Comparison of ENCODE assay signal across 16 cellular contexts in genomic region chr2:232028631-232029030, GRCh38.
DNase-seq lines count a peak whose midpoint lies in the region; ATAC-seq, FAIRE-seq and TF ChIP-seq lines count a peak whose summit lies in the region.
"Had no signal": no experiment of that assay in that cellular context is flagged by ENCODE, and none has a peak within 500 bp of the region (broad histone marks: within the 10 kb centered on the region; RNA-seq: fewer than 3 reads in every experiment).

No MANE protein-coding gene starts in this region.

- H3K27ac ChIP-seq in GM23248: no peak overlapping the region
- no peak overlapping the region for H3K27ac ChIP-seq in K562 (ENCODE audit: extremely low read depth, low read depth, low read length)
- H3K27ac ChIP-seq: prostate gland, SJSA1 had no signal

- H3K9me3 Mint-ChIP-seq in activated CD4-positive, alpha-beta memory T cell treated with anti-CD3 and anti-CD28 coated beads for 36 hours: peaks cover 4% of the 10 kb centered on the region

- no peak for ATAC-seq in K562
- ATAC-seq in left cardiac atrium: peak; percentile 65 to 85
- no peak for ATAC-seq in GM21786 (IDR thresholded peaks at IDR 0.05; ENCODE audit: unreplicated experiment)

- intact Hi-C loops in K562 (cut with micrococcal nuclease): no loop called here
- intact Hi-C loops in left cardiac atrium (cut with DNase I): no loop called here
- intact Hi-C loops in activated CD4-positive, alpha-beta memory T cell treated with anti-CD3 and anti-CD28 coated beads for 36 hours (cut with micrococcal nuclease): loop anchor here (5.0 kb wide), 1 partner anchor 289 kb away; no protein-coding TSS in a partner anchor

- FAIRE-seq in K562 (lab: Jason Lieb, UNC): no peak

- H2AFZ ChIP-seq in GM23248 (no peak overlapping the region), K562 (ENCODE audit: low read depth, low read length) (no peak overlapping the region)

- no peaks in the 10 kb centered on the region for H3K79me2 ChIP-seq in GM23248 (ENCODE audit: insufficient read depth)
- no peaks in the 10 kb centered on the region for H3K79me2 ChIP-seq in K562 (ENCODE audit: control insufficient read depth, insufficient read depth, low read length)

- H4K20me1 ChIP-seq in GM23248 (ENCODE audit: insufficient read depth): no peaks in the 10 kb centered on the region
- H4K20me1 ChIP-seq in K562 (replicated peaks; ENCODE audit: control insufficient read depth, insufficient read depth, low read length): no peaks in the 10 kb centered on the region

- H3K9me3 ChIP-seq in GM23248 (ENCODE audit: low read depth) (no peaks in the 10 kb centered on the region), K562 (replicated peaks; ENCODE audit: control insufficient read depth, insufficient read depth, low read depth, low read length) (no peaks in the 10 kb centered on the region)
- H3K9me3 ChIP-seq: prostate gland, SJSA1 had no signal

- H3K27me3 ChIP-seq in GM23248 (replicated peaks; ENCODE audit: insufficient read depth): no peaks in the 10 kb centered on the region
- no peaks in the 10 kb centered on the region for H3K27me3 ChIP-seq in K562 (ENCODE audit: control insufficient read depth in 2 of 2, insufficient read depth in 2 of 2, low read length in 2 of 2)
- H3K27me3 ChIP-seq: SJSA1 had no signal

- peaks cover 11% of the 10 kb centered on the region for H3K4me1 ChIP-seq in GM23248 (ENCODE audit: insufficient read depth)
- no peaks in the 10 kb centered on the region for H3K4me1 ChIP-seq in K562 (replicated peaks in 1 of 2; ENCODE audit: control insufficient read depth in 2 of 2, insufficient read depth in 2 of 2, low read length in 2 of 2)
- H3K4me1 ChIP-seq: prostate gland, SJSA1 had no signal

- no peaks in the 10 kb centered on the region for H3K9me2 ChIP-seq in GM23248 (ENCODE audit: insufficient read depth)

- peaks cover 63% of the 10 kb centered on the region for H3K36me3 Mint-ChIP-seq in activated CD4-positive, alpha-beta memory T cell treated with anti-CD3 and anti-CD28 coated beads for 36 hours

- CTCF ChIA-PET in K562 (lab: Yijun Ruan, JAX; ENCODE audit: low intra/inter-chr PET ratio): no interaction called here
- CTCF ChIA-PET in activated CD4-positive, alpha-beta memory T cell treated with anti-CD3 and anti-CD28 coated beads for 36 hours (lab: Charles Lee): interaction anchor here (1.1 to 3.4 kb wide), 3 partner anchors 30 to 113 kb away, joined by 3 to 13 read pairs (median 3); no protein-coding TSS in a partner anchor

- H3K9me1 ChIP-seq in K562 (ENCODE audit: control insufficient read depth, insufficient read depth, low read length): no peaks in the 10 kb centered on the region

- peaks cover 22% of the 10 kb centered on the region; the same call in 1 of the 2 replicates for H3F3A ChIP-seq in GM23248 (ENCODE audit: insufficient read depth)

- no peak overlapping the region for H3K4me3 Mint-ChIP-seq in activated CD4-positive, alpha-beta memory T cell treated with anti-CD3 and anti-CD28 coated beads for 36 hours
- H3K4me3 Mint-ChIP-seq: activated T-cell treated with anti-CD3 and anti-CD28 coated beads, Interleukin-2, amount 50 U/mL, for 24 hours; naive B cell had no signal

- peaks cover 2% of the 10 kb centered on the region for H3K27me3 Mint-ChIP-seq in activated CD4-positive, alpha-beta memory T cell treated with anti-CD3 and anti-CD28 coated beads for 36 hours
- H3K27me3 Mint-ChIP-seq: activated T-cell treated with anti-CD3 and anti-CD28 coated beads, Interleukin-2, amount 50 U/mL, for 24 hours; naive B cell had no signal

- H3K4me1 Mint-ChIP-seq in activated CD4-positive, alpha-beta memory T cell treated with anti-CD3 and anti-CD28 coated beads for 36 hours (ENCODE audit: low read depth): peaks cover 30% of the 10 kb centered on the region

- no peak for TF ChIP-seq POLR2A in K562 (conservative IDR thresholded peaks at IDR 0.05)

- in situ Hi-C loops in GM23248 (cut with MboI): no loop called here
- in situ Hi-C loops in K562 (cut with MboI): no loop called here

- TF ChIP-seq RAD21 in K562 (CRISPR knock-in tag; conservative IDR thresholded peaks at IDR 0.05 in 1 of 2, IDR thresholded peaks at IDR 0.05 in 1 of 2): no peak

- no peak overlapping the region for H3K27ac Mint-ChIP-seq in activated CD4-positive, alpha-beta memory T cell treated with anti-CD3 and anti-CD28 coated beads for 36 hours

- POLR2A ChIA-PET in K562 (lab: Yijun Ruan, JAX): interaction anchor here (0.7 kb wide), 1 partner anchor 118 kb away, joined by 3 read pairs; no protein-coding TSS in a partner anchor
- POLR2A ChIA-PET in activated CD4-positive, alpha-beta memory T cell treated with anti-CD3 and anti-CD28 coated beads for 36 hours (lab: Charles Lee): interaction anchor here (1.0 kb wide), 1 partner anchor 29 kb away, joined by 3 read pairs; no protein-coding TSS in a partner anchor

- DNase-seq in AG08396 (ENCODE audit: low spot score) (peak; percentile 14), GM23248 (peak; percentile 38), K562 (ENCODE audit: extremely low read depth in 1 of 4, low spot score in 3 of 4) (no peak), left cardiac atrium (peak; percentile 42)
- DNase-seq in activated CD4-positive, alpha-beta memory T cell treated with anti-CD3 and anti-CD28 coated beads for 36 hours: no peak
- DNase-seq in activated CD4-positive, alpha-beta T cell treated with anti-CD3 and anti-CD28 coated beads, Interleukin-2, amount 50 U/mL, for 48 hours: no peak
- no peak for DNase-seq in stimulated activated CD4-positive, alpha-beta T cell treated with anti-CD3 and anti-CD28 coated beads, Interleukin-4, amount 100 ng/mL, for 4 hours
- DNase-seq: activated CD4-positive, alpha-beta T cell treated with anti-CD3 and anti-CD28 coated beads, Interleukin-2, amount 50 U/mL, for 1 hour; activated T-cell treated with anti-CD3 and anti-CD28 coated beads, Interleukin-2, amount 50 U/mL, for 24 hours; cortex of kidney; naive B cell; NCI-H187; T-helper 9 cell had no signal

- TF ChIP-seq EP300 in K562 (IDR thresholded peaks at IDR 0.05; ENCODE audit: low read length): no peak

- no TSS peak for BruUV-seq in K562 (replicated peaks; lab: Mats Ljungman, UMichigan)

- H3K36me3 ChIP-seq in GM23248 (ENCODE audit: low read depth): peaks cover 17% of the 10 kb centered on the region
- peaks cover 26% of the 10 kb centered on the region; the same call in 1 of the 3 replicates for H3K36me3 ChIP-seq in K562 (ENCODE audit: control insufficient read depth, insufficient read depth, low read length)
- H3K36me3 ChIP-seq: prostate gland had no signal

- H3K4me3 ChIP-seq in GM23248 (no peak overlapping the region), K562 (no peak overlapping the region)
- H3K4me3 ChIP-seq: prostate gland, SJSA1 had no signal

- no peak for TF ChIP-seq CTCF in K562 (IDR thresholded peaks at IDR 0.05 in 2 of 3, conservative IDR thresholded peaks at IDR 0.05 in 1 of 3; ENCODE audit: insufficient read depth in 2 of 3, low read depth in 1 of 3, low read length in 3 of 3)

- H3K9ac ChIP-seq in GM23248 (no peak overlapping the region), K562 (ENCODE audit: insufficient read depth in 1 of 2, low read depth in 2 of 2, low read length in 2 of 2) (no peak overlapping the region)

- H3K4me2 ChIP-seq in GM23248 (ENCODE audit: unreplicated experiment) (no peak overlapping the region), K562 (ENCODE audit: insufficient read depth, low read length) (no peak overlapping the region)

TF ChIP-seq in K562, 482 proteins besides CTCF, POLR2A, EP300 and RAD21:
- no peak for TF ChIP-seq VEZF1 (CRISPR knock-in tag; IDR thresholded peaks at IDR 0.05)
- TF ChIP-seq ZNF280B (CRISPR knock-in tag; IDR thresholded peaks at IDR 0.05): no peak
- TF ChIP-seq SMARCE1 (IDR thresholded peaks at IDR 0.05): no peak
- peak; percentile 9; the same call in 1 of the 2 replicates for TF ChIP-seq ZNF316 (IDR thresholded peaks at IDR 0.05)
- TF ChIP-seq CREB3 (tag; conservative IDR thresholded peaks at IDR 0.05; ENCODE audit: low read depth): no peak
- no peak for TF ChIP-seq RNF2 (IDR thresholded peaks at IDR 0.05)
- TF ChIP-seq TRIM28 (IDR thresholded peaks at IDR 0.05): no peak
- no peak for TF ChIP-seq HNRNPL (IDR thresholded peaks at IDR 0.05; ENCODE audit: low read depth, low read length)

Comparison
In these comparisons a context has a peak if more than half of its experiments do, and no peak if none do; other contexts are left out.
1. DNase-seq: peak in AG08396 (single experiment), GM23248 (single experiment) and left cardiac atrium (single experiment); none in K562 (0 of 4), activated CD4-positive, alpha-beta memory T cell treated with anti-CD3 and anti-CD28 coated beads for 36 hours (single experiment), activated CD4-positive, alpha-beta T cell treated with anti-CD3 and anti-CD28 coated beads, Interleukin-2, amount 50 U/mL, for 48 hours (0 of 2) and stimulated activated CD4-positive, alpha-beta T cell treated with anti-CD3 and anti-CD28 coated beads, Interleukin-4, amount 100 ng/mL, for 4 hours (0 of 2).
2. ATAC-seq: peak in left cardiac atrium (2 of 2); none in K562 (single experiment) and GM21786 (single experiment).